In genomic region chr3:34212671-34213070, GRCh38 we compare ENCODE assay signal across 10 cellular contexts.
DNase-seq lines count a peak whose midpoint lies in the region; ATAC-seq and TF ChIP-seq lines count a peak whose summit lies in the region.
"Had no signal": no experiment of that assay in that cellular context is flagged by ENCODE, and none has a peak within 500 bp of the region (broad histone marks: within the 10 kb centered on the region; RNA-seq: fewer than 3 reads in every experiment).

No MANE protein-coding gene starts in this region.

- intact Hi-C loops in dorsolateral prefrontal cortex (cut with DNase I): no loop called here

- H3F3A ChIP-seq in smooth muscle cell (ENCODE audit: low read depth): no peaks in the 10 kb centered on the region

- H2AFZ ChIP-seq in osteoblast (ENCODE audit: low read length) (no peak overlapping the region), smooth muscle cell (ENCODE audit: low read depth) (no peak overlapping the region)

- H3K79me2 ChIP-seq in osteoblast (ENCODE audit: insufficient read depth, low read length) (no peaks in the 10 kb centered on the region), smooth muscle cell (ENCODE audit: low read depth) (no peaks in the 10 kb centered on the region)

- H3K27me3 ChIP-seq in dorsolateral prefrontal cortex: no peaks in the 10 kb centered on the region
- no peaks in the 10 kb centered on the region for H3K27me3 ChIP-seq in osteoblast (ENCODE audit: insufficient read depth, low read length)
- H3K27me3 ChIP-seq in endodermal cell (ENCODE audit: control insufficient read depth, insufficient read depth, low read length, poor library complexity, severe bottlenecking): no peaks in the 10 kb centered on the region
- no peaks in the 10 kb centered on the region for H3K27me3 ChIP-seq in smooth muscle cell (ENCODE audit: low read depth)

- no peak overlapping the region for H3K4me3 Mint-ChIP-seq in endodermal cell
- H3K4me3 Mint-ChIP-seq: activated naive CD8-positive, alpha-beta T cell treated with anti-CD3 and anti-CD28 coated beads for 36 hours had no signal

- TF ChIP-seq CTCF in dorsolateral prefrontal cortex (IDR thresholded peaks at IDR 0.05 in 54 of 56, conservative IDR thresholded peaks at IDR 0.05 in 2 of 56; ENCODE audit: low read depth in 1 of 56, partially characterized antibody in 56 of 56) (no peak), osteoblast (IDR thresholded peaks at IDR 0.05; ENCODE audit: extremely low read depth, low read depth, low read length) (no peak), endodermal cell (conservative IDR thresholded peaks at IDR 0.05) (no peak), smooth muscle cell (IDR thresholded peaks at IDR 0.05; ENCODE audit: borderline replicate concordance, insufficient read depth, poor library complexity, severe bottlenecking) (no peak)

- whole genome bisulfite sequencing in endodermal cell (ENCODE audit: insufficient coverage in 1 of 2, insufficient read length in 1 of 2), 2 experiments: 82 to 90% methylated on average over 3 of the region's 3 CpGs
- 56% methylated on average over 3 of the region's 3 CpGs for whole genome bisulfite sequencing in smooth muscle cell (ENCODE audit: low lambda C conversion rate)

- H3K4me1 ChIP-seq in osteoblast (ENCODE audit: insufficient read depth, low read length) (no peaks in the 10 kb centered on the region), endodermal cell (ENCODE audit: control insufficient read depth, insufficient read depth, low read length) (no peaks in the 10 kb centered on the region), smooth muscle cell (ENCODE audit: low read depth) (no peaks in the 10 kb centered on the region)

- H3K27ac Mint-ChIP-seq in endodermal cell: no peak overlapping the region
- H3K27ac Mint-ChIP-seq: activated naive CD8-positive, alpha-beta T cell treated with anti-CD3 and anti-CD28 coated beads for 36 hours had no signal

- no peaks in the 10 kb centered on the region for H3K36me3 Mint-ChIP-seq in endodermal cell (ENCODE audit: low read depth)
- H3K36me3 Mint-ChIP-seq: activated naive CD8-positive, alpha-beta T cell treated with anti-CD3 and anti-CD28 coated beads for 36 hours had no signal

- ATAC-seq in HG02981 (IDR thresholded peaks at IDR 0.05; ENCODE audit: unreplicated experiment): no peak
- no peak for ATAC-seq in GM21360 (IDR thresholded peaks at IDR 0.05; ENCODE audit: unreplicated experiment)

- no peaks in the 10 kb centered on the region for H3K9me3 Mint-ChIP-seq in endodermal cell
- H3K9me3 Mint-ChIP-seq: activated naive CD8-positive, alpha-beta T cell treated with anti-CD3 and anti-CD28 coated beads for 36 hours had no signal

- DNase-seq in EH (ENCODE audit: low read depth) (peak; percentile 59), NCI-H345 treated with DMSO at 0.1 percent for 48 hours (lab: John Stamatoyannopoulos, UW; ENCODE audit: unreplicated experiment) (peak; percentile 6), dorsolateral prefrontal cortex (peak in 3 of 10 donors; percentile 9 to 46 (median 34)), osteoblast (ENCODE audit: insufficient read length, low spot score, missing footprints) (peak; percentile 0), endodermal cell (no peak), smooth muscle cell (lab: John Stamatoyannopoulos, UW; ENCODE audit: unreplicated experiment) (no peak)
- DNase-seq: activated CD4-positive, CD25-positive, alpha-beta regulatory T cell treated with anti-CD3 and anti-CD28 coated beads, Interleukin-2, amount 50 U/mL, for 72 hours; activated naive CD8-positive, alpha-beta T cell treated with anti-CD3 and anti-CD28 coated beads for 36 hours had no signal

- H3K4me1 Mint-ChIP-seq in endodermal cell: peaks cover 13% of the 10 kb centered on the region

- H3K4me2 ChIP-seq in osteoblast (ENCODE audit: insufficient read depth, low read length): no peak overlapping the region
- no peak overlapping the region for H3K4me2 ChIP-seq in smooth muscle cell

- H3K36me3 ChIP-seq in osteoblast (ENCODE audit: insufficient read depth, low read length) (no peaks in the 10 kb centered on the region), endodermal cell (ENCODE audit: control insufficient read depth, insufficient read depth, low read length) (no peaks in the 10 kb centered on the region), smooth muscle cell (ENCODE audit: low read depth) (no peaks in the 10 kb centered on the region)

- no peaks in the 10 kb centered on the region for H3K27me3 Mint-ChIP-seq in endodermal cell (ENCODE audit: insufficient read depth)
- H3K27me3 Mint-ChIP-seq: activated naive CD8-positive, alpha-beta T cell treated with anti-CD3 and anti-CD28 coated beads for 36 hours had no signal

- H3K27ac ChIP-seq in dorsolateral prefrontal cortex (peak overlapping the region in 30 of 59 donors; percentile 7 to 76 (median 42)), osteoblast (ENCODE audit: low read depth, low read length) (no peak overlapping the region), endodermal cell (ENCODE audit: low read depth, low read length) (no peak overlapping the region), smooth muscle cell (ENCODE audit: low read depth) (no peak overlapping the region)

- H3K9me3 ChIP-seq in osteoblast (ENCODE audit: low read depth, low read length): no peaks in the 10 kb centered on the region
- H3K9me3 ChIP-seq in endodermal cell (ENCODE audit: control insufficient read depth, low read length): no peaks in the 10 kb centered on the region
- H3K9me3 ChIP-seq in smooth muscle cell (replicated peaks; ENCODE audit: low read depth): no peaks in the 10 kb centered on the region

- H3K9ac ChIP-seq in endodermal cell (ENCODE audit: extremely low read depth, low read length, poor library complexity, severe bottlenecking): no peak overlapping the region
- H3K9ac ChIP-seq in smooth muscle cell (ENCODE audit: low read depth): no peak overlapping the region

- H4K20me1 ChIP-seq in osteoblast (ENCODE audit: insufficient read depth, low read length) (no peaks in the 10 kb centered on the region), smooth muscle cell (ENCODE audit: low read depth) (no peaks in the 10 kb centered on the region)

- no peak overlapping the region for H3K4me3 ChIP-seq in dorsolateral prefrontal cortex
- no peak overlapping the region for H3K4me3 ChIP-seq in osteoblast (ENCODE audit: insufficient read depth, low read length)
- H3K4me3 ChIP-seq in endodermal cell (ENCODE audit: low read length): no peak overlapping the region
- no peak overlapping the region for H3K4me3 ChIP-seq in smooth muscle cell

Comparison
In these comparisons a context has a peak if more than half of its experiments do, and no peak if none do; other contexts are left out.
1. DNase-seq: peak in EH (single experiment), NCI-H345 treated with DMSO at 0.1 percent for 48 hours (single experiment) and osteoblast (single experiment); none in endodermal cell (single experiment) and smooth muscle cell (single experiment).
2. H3K27ac ChIP-seq: peak in dorsolateral prefrontal cortex (30 of 59); none in osteoblast (single experiment), endodermal cell (single experiment) and smooth muscle cell (single experiment).